In the genomic region with DNA sequence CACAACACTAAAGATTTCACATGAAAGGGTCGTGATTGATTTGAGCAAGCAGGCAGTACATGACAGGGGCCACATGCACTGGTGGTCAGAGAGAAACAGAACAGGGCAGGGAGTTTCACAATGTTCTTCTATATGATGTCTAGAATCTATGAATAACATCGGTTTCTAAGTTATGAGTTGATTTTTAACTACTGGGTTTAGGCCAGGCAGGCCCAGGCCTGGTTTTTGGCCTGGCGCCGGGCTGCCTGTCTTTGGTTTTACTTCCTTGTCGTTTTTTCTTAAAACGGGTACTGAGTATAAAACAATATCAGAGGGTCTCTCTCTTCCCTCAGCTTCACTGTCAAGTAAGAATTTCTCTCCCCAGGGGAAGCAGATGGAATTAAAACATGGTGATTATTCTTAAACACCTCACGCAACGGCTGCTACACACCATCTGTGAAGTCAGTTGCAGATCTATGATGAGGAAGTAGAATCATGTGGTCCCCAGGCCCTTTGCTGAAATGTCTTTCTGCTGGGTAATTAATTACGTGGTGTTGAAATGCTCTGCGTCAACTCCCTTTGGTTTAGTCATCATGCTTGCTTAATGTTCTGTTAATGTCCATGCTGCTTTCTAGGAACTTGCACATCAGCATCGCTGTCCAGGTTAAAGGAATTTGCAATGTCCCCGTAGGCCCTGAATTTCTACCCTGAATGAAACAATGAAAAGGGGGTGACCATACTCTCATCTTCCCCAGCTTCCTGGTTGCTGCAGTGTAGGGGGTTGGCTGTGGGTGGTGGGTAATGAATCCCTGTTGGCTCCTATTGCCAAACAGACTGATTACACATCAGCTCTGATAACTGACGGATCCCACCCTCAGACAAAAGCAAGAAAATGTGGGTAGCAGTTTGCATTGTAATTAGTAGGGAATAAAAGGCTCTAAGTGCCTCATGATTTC, we compare ENCODE assay signal across 8 cellular contexts.
A peak's percentile ranks its signal among the peaks of the same experiment; 100 is the strongest.
DNase-seq lines count a peak whose midpoint lies in the region; ATAC-seq and TF ChIP-seq lines count a peak whose summit lies in the region.

No MANE protein-coding gene starts in this region.

- H3K4me1 ChIP-seq in esophagus (ENCODE audit: control insufficient read depth in 2 of 2, insufficient read depth in 2 of 2, low read length in 1 of 2), result peaks cover 0 to 4% of the 10 kb centered on the region in 2 donors
- H3K4me1 ChIP-seq in prostate gland (replicated peaks), result no peaks in the 10 kb centered on the region

- peak; percentile 62 for ATAC-seq in HG02588 (IDR thresholded peaks at IDR 0.05; ENCODE audit: unreplicated experiment)
- ATAC-seq in GM21360 (IDR thresholded peaks at IDR 0.05; ENCODE audit: unreplicated experiment), result no peak
- ATAC-seq in GM21717 (IDR thresholded peaks at IDR 0.05; ENCODE audit: unreplicated experiment), result no peak

- H3K9me3 Mint-ChIP-seq in activated naive CD4-positive, alpha-beta T cell treated with anti-CD3 and anti-CD28 coated beads, Interleukin-2, amount 10 ng/mL, durations not matched to agents 7 days and 5 days, result peaks cover 13% of the 10 kb centered on the region

- DNase-seq in DMS 273 (lab: John Stamatoyannopoulos, UW; ENCODE audit: unreplicated experiment), result peak; percentile 96
- DNase-seq in NCI-H748 treated with DMSO at 0.1 percent for 48 hours (lab: John Stamatoyannopoulos, UW), result peak; percentile 69
- peak; percentile 62 for DNase-seq in prostate gland (ENCODE audit: low spot score)
- DNase-seq in activated naive CD4-positive, alpha-beta T cell treated with anti-CD3 and anti-CD28 coated beads, Interleukin-2, amount 10 ng/mL, durations not matched to agents 7 days and 5 days, result no peak

- H3K36me3 ChIP-seq in esophagus (ENCODE audit: control insufficient read depth in 2 of 2, insufficient read depth in 2 of 2, low read length in 1 of 2) (no peaks in the 10 kb centered on the region), prostate gland (no peaks in the 10 kb centered on the region)

- H3K27ac Mint-ChIP-seq in activated naive CD4-positive, alpha-beta T cell treated with anti-CD3 and anti-CD28 coated beads, Interleukin-2, amount 10 ng/mL, durations not matched to agents 7 days and 5 days, result no peak overlapping the region

- H3K4me3 ChIP-seq in esophagus (ENCODE audit: low read depth in 1 of 2, low read length in 2 of 2) (no peak overlapping the region), prostate gland (no peak overlapping the region)

- peak; percentile 23 for TF ChIP-seq POLR2A in prostate gland (IDR thresholded peaks at IDR 0.05)

- intact Hi-C loops in prostate gland (cut with DNase I), result no loop called here

- H3K4me3 Mint-ChIP-seq in activated naive CD4-positive, alpha-beta T cell treated with anti-CD3 and anti-CD28 coated beads, Interleukin-2, amount 10 ng/mL, durations not matched to agents 7 days and 5 days, result no peak overlapping the region

- peaks cover 2% of the 10 kb centered on the region for H3K36me3 Mint-ChIP-seq in activated naive CD4-positive, alpha-beta T cell treated with anti-CD3 and anti-CD28 coated beads, Interleukin-2, amount 10 ng/mL, durations not matched to agents 7 days and 5 days

- no peaks in the 10 kb centered on the region for H3K9me3 ChIP-seq in esophagus (ENCODE audit: control insufficient read depth in 2 of 2, insufficient read depth in 1 of 2, low read depth in 1 of 2, low read length in 1 of 2)
- H3K9me3 ChIP-seq in prostate gland, result no peaks in the 10 kb centered on the region

- TF ChIP-seq CTCF in prostate gland (IDR thresholded peaks at IDR 0.05), result no peak

- H3K27me3 ChIP-seq in esophagus (ENCODE audit: control insufficient read depth in 1 of 2, insufficient read depth in 2 of 2, low read length in 2 of 2) (no peaks in the 10 kb centered on the region), prostate gland (replicated peaks; ENCODE audit: insufficient read depth) (no peaks in the 10 kb centered on the region)

- H3K4me1 Mint-ChIP-seq in activated naive CD4-positive, alpha-beta T cell treated with anti-CD3 and anti-CD28 coated beads, Interleukin-2, amount 10 ng/mL, durations not matched to agents 7 days and 5 days, result peaks cover 15% of the 10 kb centered on the region

- CTCF ChIA-PET in activated naive CD4-positive, alpha-beta T cell treated with anti-CD3 and anti-CD28 coated beads, Interleukin-2, amount 10 ng/mL, durations not matched to agents 7 days and 5 days (lab: Charles Lee), result no interaction called here

- H3K27ac ChIP-seq in esophagus (ENCODE audit: low read depth in 2 of 2, low read length in 1 of 2) (peak overlapping the region; percentile 47 to 74), prostate gland (peak overlapping the region in 1 of 2 donors; percentile 5)

- 37% methylated on average over 13 of the region's 13 CpGs for WGBS in esophagus, 2 donors
- WGBS in prostate gland, result 35% methylated on average over 13 of the region's 13 CpGs

- H3K27me3 Mint-ChIP-seq in activated naive CD4-positive, alpha-beta T cell treated with anti-CD3 and anti-CD28 coated beads, Interleukin-2, amount 10 ng/mL, durations not matched to agents 7 days and 5 days, result peaks cover 4% of the 10 kb centered on the region
